Comparison of ENCODE assay signal across 31 cellular contexts in the genomic region with DNA sequence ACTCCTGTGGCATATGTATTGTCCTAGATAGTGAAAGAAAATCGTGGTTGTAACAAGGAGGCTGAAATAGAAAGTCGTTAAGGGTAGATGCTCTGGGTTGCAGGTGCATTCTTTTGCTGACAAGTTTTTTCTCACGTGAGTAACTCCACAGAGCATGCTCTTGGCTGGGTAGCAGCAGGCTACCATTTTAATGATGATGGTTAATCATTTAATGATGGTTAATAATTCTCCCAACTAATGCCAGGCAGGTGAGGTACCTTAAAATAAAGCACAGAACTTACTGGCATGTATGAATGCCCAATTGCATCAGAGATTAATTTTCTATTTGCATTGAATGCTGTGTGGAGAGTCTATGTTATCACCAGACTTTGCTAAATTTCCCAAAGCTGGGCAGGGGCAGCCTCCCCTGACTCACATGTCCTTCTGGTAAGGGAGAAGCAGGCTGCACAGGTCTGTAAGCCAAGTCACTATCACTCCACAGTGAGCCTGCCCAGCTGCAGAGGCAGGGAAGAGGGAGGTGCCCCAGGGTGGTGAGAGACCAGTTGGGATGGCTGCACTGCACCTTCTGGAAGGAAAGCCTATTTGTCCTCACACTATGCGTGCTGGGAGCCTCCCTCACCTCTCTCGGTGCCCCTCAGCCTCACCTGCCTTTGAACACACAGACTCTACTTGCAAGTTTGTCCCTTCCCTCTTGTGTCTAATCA.
DNase-seq lines count a peak whose midpoint lies in the region; ATAC-seq, FAIRE-seq and TF ChIP-seq lines count a peak whose summit lies in the region.
"Had no signal": no experiment of that assay in that cellular context is flagged by ENCODE, and none has a peak within 500 bp of the region (broad histone marks: within the 10 kb centered on the region; RNA-seq: fewer than 3 reads in every experiment).

No MANE protein-coding gene starts in this region.

- ATAC-seq in HepG2: no peak
- ATAC-seq in GM12878: peak; percentile 46
- peak; percentile 43 for ATAC-seq in left lobe of liver
- ATAC-seq in HG02798 (IDR thresholded peaks at IDR 0.05; ENCODE audit: poor library complexity, unreplicated experiment): no peak
- ATAC-seq: activated naive CD4-positive, alpha-beta T cell treated with anti-CD3 and anti-CD28 coated beads, Interleukin-2, amount 50 U/mL, for 72 hours; natural killer cell; stimulated activated naive CD8-positive, alpha-beta T cell treated with anti-CD3 and anti-CD28 coated beads, Interleukin-15, Interleukin-2, amounts not matched to agents 100 U/mL and 50 U/mL, for 24 hours had no signal

- FAIRE-seq in HepG2 (lab: Jason Lieb, UNC) (no peak), GM12878 (lab: Jason Lieb, UNC) (peak; percentile 44)
- FAIRE-seq: bronchial epithelial cell, GM18507, H54 had no signal

- TF ChIP-seq RAD21 in liver (IDR thresholded peaks at IDR 0.05) (no peak), HepG2 (CRISPR knock-in tag; IDR thresholded peaks at IDR 0.05) (no peak), GM12878 (IDR thresholded peaks at IDR 0.05; ENCODE audit: insufficient read depth, low read depth, low read length) (no peak)

- H3K27ac ChIP-seq in liver (ENCODE audit: low read depth in 1 of 2, low read length in 2 of 2) (no peak overlapping the region), HepG2 (ENCODE audit: extremely low read length, insufficient read depth, low read length) (no peak overlapping the region), GM12878 (ENCODE audit: control insufficient read depth, insufficient read depth) (no peak overlapping the region), vagina (no peak overlapping the region)
- H3K27ac ChIP-seq: HL-60, PC-9, skin epidermis, testis had no signal

- RAD21 ChIA-PET in GM12878 (lab: Charles Lee; ENCODE audit: unreplicated experiment): no interaction called here

- in situ Hi-C loops in HepG2 (cut with HindIII; ENCODE audit: extremely low pct_ligation_motif_present, low pct_unique_long_range_greater_than_20kb) (no loop called here), GM12878 (cut with MboI) (no loop called here)

- H3K27me3 ChIP-seq in liver (ENCODE audit: control insufficient read depth in 4 of 4, insufficient read depth in 4 of 4, low read length in 3 of 4) (no peaks in the 10 kb centered on the region), HepG2 (ENCODE audit: control insufficient read depth in 1 of 2, insufficient read depth in 2 of 2, low read length in 2 of 2) (peaks cover 0 to 31% of the 10 kb centered on the region in 2 experiments; a peak in 1 of 5 replicates), GM12878 (replicated peaks in 1 of 2; ENCODE audit: control insufficient read depth in 2 of 2, insufficient read depth in 2 of 2, low read length in 1 of 2) (no peaks in the 10 kb centered on the region), vagina (no peaks in the 10 kb centered on the region)
- H3K27me3 ChIP-seq: testis had no signal

- no peak for DNase-seq in HepG2 (ENCODE audit: low spot score)
- no peak for DNase-seq in GM12878 (ENCODE audit: low read depth, low spot score)
- DNase-seq in left lobe of liver (ENCODE audit: low spot score): no peak
- peak; percentile 79 to 83 for DNase-seq in vagina (ENCODE audit: extremely low spot score in 2 of 2)
- no peak for DNase-seq in SW 1271 (lab: John Stamatoyannopoulos, UW)
- no peak for DNase-seq in activated effector memory CD4-positive, alpha-beta T cell treated with Interleukin-2 at 50 U/mL for 16 hours
- DNase-seq: activated CD8-positive, alpha-beta memory T cell treated with anti-CD3 and anti-CD28 coated beads for 24 hours; activated T-cell treated with anti-CD3 and anti-CD28 coated beads for 4 hours; anterior cingulate cortex; Caco-2; effector CD4-positive, alpha-beta T cell; glutamatergic neuron; islet precursor cell; Karpas-422; natural killer cell; NCI-H1417; NCI-H2029; NCI-H524; PC-9; SHP77; stimulated activated naive CD8-positive, alpha-beta T cell treated with anti-CD3 and anti-CD28 coated beads, Interleukin-15, Interleukin-2, amounts not matched to agents 100 U/mL and 50 U/mL, for 24 hours; testis had no signal

- H3K4me2 ChIP-seq in HepG2 (ENCODE audit: low read depth, low read length): no peak overlapping the region
- H3K4me2 ChIP-seq in GM12878 (ENCODE audit: control insufficient read depth, insufficient read depth): no peak overlapping the region
- H3K4me2 ChIP-seq: PC-9 had no signal

- H2AFZ ChIP-seq in HepG2 (ENCODE audit: low read length) (no peak overlapping the region), GM12878 (ENCODE audit: control insufficient read depth, low read depth, low read length) (no peak overlapping the region)
- H2AFZ ChIP-seq: PC-9 had no signal

- H3K36me3 ChIP-seq in liver (ENCODE audit: control insufficient read depth in 4 of 4, insufficient read depth in 3 of 4, low read depth in 1 of 4, low read length in 3 of 4): no peaks in the 10 kb centered on the region
- no peaks in the 10 kb centered on the region for H3K36me3 ChIP-seq in HepG2 (replicated peaks in 1 of 2; ENCODE audit: control insufficient read depth in 1 of 2, insufficient read depth in 2 of 2, low read length in 2 of 2)
- no peaks in the 10 kb centered on the region for H3K36me3 ChIP-seq in GM12878 (ENCODE audit: control insufficient read depth in 2 of 2, insufficient read depth in 2 of 2, low read length in 1 of 2)
- no peaks in the 10 kb centered on the region for H3K36me3 ChIP-seq in vagina

- no peaks in the 10 kb centered on the region for H3K9me3 ChIP-seq in liver (ENCODE audit: control insufficient read depth in 4 of 4, low read length in 3 of 4)
- no peaks in the 10 kb centered on the region for H3K9me3 ChIP-seq in HepG2 (ENCODE audit: low read length)
- H3K9me3 ChIP-seq in GM12878 (replicated peaks; ENCODE audit: control insufficient read depth, insufficient read depth, low read length): no peaks in the 10 kb centered on the region
- no peaks in the 10 kb centered on the region for H3K9me3 ChIP-seq in vagina
- H3K9me3 ChIP-seq: Caco-2, testis had no signal

- BruUV-seq in HepG2 (replicated peaks; lab: Mats Ljungman, UMichigan) (no TSS peak), GM12878 (replicated peaks; lab: Mats Ljungman, UMichigan) (no TSS peak)

- 59% methylated on average over 5 of the region's 5 CpGs for WGBS in liver
- 11% methylated on average over 5 of the region's 5 CpGs for WGBS in HepG2 (ENCODE audit: low lambda C conversion rate)
- 32% methylated on average over 5 of the region's 5 CpGs for WGBS in GM12878 (ENCODE audit: insufficient coverage, insufficient replicate concordance, low lambda C conversion rate, missing lambda C conversion rate)

- H3K4me1 ChIP-seq in liver (ENCODE audit: control insufficient read depth in 4 of 4, insufficient read depth in 4 of 4, low read length in 3 of 4): peaks cover 0 to 3% (median 0%) of the 10 kb centered on the region in 4 donors
- H3K4me1 ChIP-seq in HepG2 (ENCODE audit: insufficient read depth, low read length): no peaks in the 10 kb centered on the region
- peaks cover 10% of the 10 kb centered on the region for H3K4me1 ChIP-seq in GM12878 (ENCODE audit: control insufficient read depth, insufficient read depth, low read length)
- H3K4me1 ChIP-seq in vagina: no peaks in the 10 kb centered on the region
- H3K4me1 ChIP-seq: testis had no signal

- SMC1A ChIA-PET in GM12878 (lab: Charles Lee; ENCODE audit: uncharacterized antibody, unreplicated experiment): interaction anchor here (1.0 kb wide), 1 partner anchor 14 kb away, joined by 4 read pairs; no protein-coding TSS in a partner anchor

- no peak for TF ChIP-seq EP300 in HepG2 (IDR thresholded peaks at IDR 0.05; ENCODE audit: low read depth in 2 of 2, low read length in 2 of 2)
- TF ChIP-seq EP300 in HepG2 (CRISPR knock-in tag; IDR thresholded peaks at IDR 0.05; ENCODE audit: borderline replicate concordance): no peak
- TF ChIP-seq EP300 in GM12878 (IDR thresholded peaks at IDR 0.05; ENCODE audit: borderline replicate concordance in 1 of 2, control insufficient read depth in 1 of 2, low read depth in 2 of 2, low read length in 2 of 2): no peak

- TF ChIP-seq POLR2A in HepG2 (IDR thresholded peaks at IDR 0.05; ENCODE audit: insufficient read depth in 1 of 2, low read depth in 2 of 2, low read length in 2 of 2) (no peak), GM12878 (IDR thresholded peaks at IDR 0.05; ENCODE audit: low read depth, low read length) (no peak), vagina (IDR thresholded peaks at IDR 0.05) (no peak)

- H3K4me3 ChIP-seq in liver (ENCODE audit: low read depth in 1 of 3, low read length in 3 of 3) (no peak overlapping the region), HepG2 (replicated peaks in 1 of 3; ENCODE audit: insufficient read depth in 1 of 3, low read depth in 2 of 3, low read length in 3 of 3) (no peak overlapping the region), GM12878 (no peak overlapping the region), vagina (no peak overlapping the region)
- H3K4me3 ChIP-seq: lung, PC-9, skin epidermis, testis had no signal

- CTCF ChIA-PET in HepG2 (lab: Yijun Ruan, JAX; ENCODE audit: low intra/inter-chr PET ratio, low total read pairs): no interaction called here
- CTCF ChIA-PET in GM12878 (lab: Yijun Ruan, JAX): no interaction called here

- H3K79me2 ChIP-seq in HepG2 (ENCODE audit: insufficient read depth, low read length): no peaks in the 10 kb centered on the region
- no peaks in the 10 kb centered on the region for H3K79me2 ChIP-seq in GM12878 (ENCODE audit: control insufficient read depth, insufficient read depth, low read length)

- POLR2A ChIA-PET in HepG2 (lab: Yijun Ruan, JAX) (no interaction called here), GM12878 (lab: Charles Lee) (no interaction called here)

- H3K9ac ChIP-seq in liver (ENCODE audit: low read depth in 1 of 2, low read length in 2 of 2): no peak overlapping the region
- H3K9ac ChIP-seq in HepG2 (ENCODE audit: insufficient read depth, low read depth, low read length): no peak overlapping the region
- no peak overlapping the region for H3K9ac ChIP-seq in GM12878 (ENCODE audit: control insufficient read depth, insufficient read depth, low read length)

- TF ChIP-seq CTCF in liver (IDR thresholded peaks at IDR 0.05; ENCODE audit: low read depth, low read length, missing input control): no peak
- no peak for TF ChIP-seq CTCF in HepG2 (CRISPR knock-in tag; IDR thresholded peaks at IDR 0.05)
- no peak for TF ChIP-seq CTCF in GM12878 (IDR thresholded peaks at IDR 0.05 in 2 of 3, conservative IDR thresholded peaks at IDR 0.05 in 1 of 3; ENCODE audit: control insufficient read depth in 2 of 3, extremely low read depth in 1 of 3, insufficient read depth in 1 of 3, low read depth in 3 of 3, low read length in 3 of 3)
- TF ChIP-seq CTCF in vagina (IDR thresholded peaks at IDR 0.05): no peak

- intact Hi-C loops in HepG2 (cut with micrococcal nuclease; ENCODE audit: unreplicated experiment): no loop called here
- intact Hi-C loops in GM12878 (cut with micrococcal nuclease; ENCODE audit: unreplicated experiment): no loop called here
- intact Hi-C loops in vagina (cut with DNase I): no loop called here

- H4K20me1 ChIP-seq in HepG2 (ENCODE audit: insufficient read depth, low read length) (no peaks in the 10 kb centered on the region), GM12878 (ENCODE audit: control insufficient read depth, insufficient read depth) (no peaks in the 10 kb centered on the region)

TF ChIP-seq in liver, 16 proteins besides CTCF, POLR2A, EP300 and RAD21 (continues in another document):
- TF ChIP-seq NR2F2 (IDR thresholded peaks at IDR 0.05): no peak

TF ChIP-seq in GM12878, 131 proteins besides CTCF, POLR2A, EP300 and RAD21 (continues in another document):
- peak; percentile 61 to 77 for TF ChIP-seq BHLHE40 (IDR thresholded peaks at IDR 0.05; ENCODE audit: borderline replicate concordance in 1 of 2, low read depth in 2 of 2, low read length in 1 of 2)

Comparison
In these comparisons a context has a peak if more than half of its experiments do, and no peak if none do; other contexts are left out.
1. ATAC-seq: peak in GM12878 (single experiment) and left lobe of liver (single experiment); none in HepG2 (single experiment) and HG02798 (single experiment).
2. DNase-seq: peak in vagina (2 of 2); none in HepG2 (single experiment), GM12878 (single experiment), left lobe of liver (single experiment), SW 1271 (0 of 2) and activated effector memory CD4-positive, alpha-beta T cell treated with Interleukin-2 at 50 U/mL for 16 hours (single experiment).